ENCODE assay signal across 17 cellular contexts in genomic region chr17:42211931-42212341, GRCh38. TPM values are rescaled to one million over a fixed set of nuclear protein-coding genes. Genes with fewer than 3 reads are reported as not detected.
DNase-seq lines count a peak whose midpoint lies in the region; FAIRE-seq and TF ChIP-seq lines count a peak whose summit lies in the region.
"Not testable (repeated sequence)": the region's sequence is repeated elsewhere in the genome, so short reads cannot be mapped to it uniquely, and the experiment has no call there.
"Had no signal": no experiment of that assay in that cellular context is flagged by ENCODE, and none has a peak within 500 bp of the region (broad histone marks: within the 10 kb centered on the region; RNA-seq: fewer than 3 reads in every experiment).

No MANE protein-coding gene starts in this region.

- 26 to 35% methylated on average over 7 to 9 of the region's 9 CpGs for WGBS in testis, 2 donors

- H3K4me1 ChIP-seq in Peyer's patch, right atrium auricular region: not testable (repeated sequence)
- H3K4me1 ChIP-seq in testis: peaks cover 34% of the 10 kb centered on the region

- peak; percentile 80 for FAIRE-seq in bronchial epithelial cell (lab: Jason Lieb, UNC)

- not testable (repeated sequence) for TF ChIP-seq CTCF in Peyer's patch (IDR thresholded peaks at IDR 0.05); bronchial epithelial cell (IDR thresholded peaks at IDR 0.05; ENCODE audit: insufficient read depth, low read length, severe bottlenecking); right atrium auricular region (IDR thresholded peaks at IDR 0.05); testis (IDR thresholded peaks at IDR 0.05)

- H3K27ac ChIP-seq in Peyer's patch: peak overlapping the region in 2 of 4 donors; percentile 23 to 47
- peak overlapping the region; percentile 46 to 59 for H3K27ac ChIP-seq in right atrium auricular region
- peak overlapping the region; percentile 55 to 78 for H3K27ac ChIP-seq in testis

- H3K36me3 ChIP-seq in Peyer's patch (peaks cover 0 to 88% (median 0%) of the 10 kb centered on the region in 3 donors), right atrium auricular region (peaks cover 78% of the 10 kb centered on the region)
- not testable (repeated sequence) for H3K36me3 ChIP-seq in bronchial epithelial cell (ENCODE audit: control insufficient read depth, insufficient read depth, low read length); testis (ENCODE audit: low read depth, missing control alignments)

- TF ChIP-seq POLR2A in Peyer's patch (IDR thresholded peaks at IDR 0.05); testis (IDR thresholded peaks at IDR 0.05): not testable (repeated sequence)

- H3K9me3 ChIP-seq in Peyer's patch, right atrium auricular region, testis: not testable (repeated sequence)

- not testable (repeated sequence) for H3K4me3 ChIP-seq in Peyer's patch; bronchial epithelial cell (ENCODE audit: low read depth, low read length); right atrium auricular region; testis

- DNase-seq in AG08396 (ENCODE audit: low spot score) (peak; percentile 39), Peyer's patch (peak in 2 of 3 donors; percentile 49 to 57), fibroblast of peridontal ligament (ENCODE audit: extremely low read depth) (peak; percentile 85), right atrium auricular region (ENCODE audit: low spot score) (peak; percentile 83), middle frontal gyrus (ENCODE audit: extremely low spot score, low spot score) (peak; percentile 40), putamen (ENCODE audit: low spot score) (peak; percentile 78), testis (peak; percentile 88)
- not testable (repeated sequence) for DNase-seq in bronchial epithelial cell (ENCODE audit: low read depth)

- intact Hi-C loops in testis (cut with DNase I; ENCODE audit: low total_unique reads): not testable (repeated sequence)

- not testable (repeated sequence) for H3K27me3 ChIP-seq in Peyer's patch; bronchial epithelial cell (ENCODE audit: control insufficient read depth, insufficient read depth, low read length); right atrium auricular region; testis

RNA-seq across cellular contexts. Expression of gene GHDC, which starts 17.6 kb away (rescaled TPM):
- total RNA-seq in Peyer's patch: 10 to 100 TPM; 13.2 to 71.4 (median 44.3) TPM
- 5.9 and 6.8 TPM in 2 replicates for total RNA-seq in bronchial epithelial cell
- total RNA-seq in right atrium auricular region: 10 to 100 TPM; 13.1 to 19.3 TPM
- total RNA-seq in testis: 10 to 100 TPM; 28.3 to 36.6 TPM
- polyA plus RNA-seq in testis (ENCODE audit: insufficient read depth, low read depth, low replicate concordance): 16.9 TPM

RNA-seq across cellular contexts. Expression of gene HCRT, which starts 26.7 kb away (rescaled TPM):
- total RNA-seq in Peyer's patch: not detected
- total RNA-seq in bronchial epithelial cell: not detected in 2 replicates
- not detected for total RNA-seq in right atrium auricular region
- not detected for total RNA-seq in testis
- not detected for polyA plus RNA-seq in testis (ENCODE audit: insufficient read depth, low read depth, low replicate concordance)
- total RNA-seq: activated CD8-positive, alpha-beta T cell treated with anti-CD3 and anti-CD28 coated beads for 36 hours; ascending aorta; Calu3; Daoy; H1; mammary epithelial cell; natural killer cell treated with Interleukin-12 subunit alpha and Interleukin-12 subunit beta and Interleukin-15 and Interleukin-18, amount 100 ng/mL, for 72 hours; renal cortical epithelial cell; thyroid gland had no signal
- polyA plus RNA-seq: H1, mammary epithelial cell had no signal

RNA-seq across cellular contexts. Expression of gene KCNH4, which starts 31.0 kb away (rescaled TPM):
- total RNA-seq in Peyer's patch: under 1 TPM in 2 of 4 donors, not detected in 2; 0.47 to 0.80 TPM
- not detected in 2 replicates for total RNA-seq in bronchial epithelial cell
- total RNA-seq in right atrium auricular region: under 1 TPM; 0.15 to 0.35 TPM
- under 1 TPM; 0.24 to 0.56 TPM for total RNA-seq in testis
- polyA plus RNA-seq in testis (ENCODE audit: insufficient read depth, low read depth, low replicate concordance): 0.42 TPM
- total RNA-seq: ascending aorta, Calu3, mammary epithelial cell, renal cortical epithelial cell, thyroid gland had no signal

RNA-seq across cellular contexts. Expression of gene RAB5C, which starts 57.1 kb away (rescaled TPM):
- total RNA-seq in Peyer's patch (100 to 1,000 TPM in 2 of 4 donors, 10 to 100 TPM in 2; 80.9 to 153 (median 116) TPM), bronchial epithelial cell (52.1 and 63.9 TPM in 2 replicates), right atrium auricular region (10 to 100 TPM; 39.9 to 92.6 TPM), testis (100 to 1,000 TPM in 1 of 2 donors, 10 to 100 TPM in 1; 96.0 to 152 TPM)
- polyA plus RNA-seq in testis (ENCODE audit: insufficient read depth, low read depth, low replicate concordance): 139 TPM
